In genomic region chr11:17639781-17640180, GRCh38 we compare ENCODE assay signal across 27 cellular contexts.
"Had no signal": no experiment of that assay in that cellular context is flagged by ENCODE, and none has a peak within 500 bp of the region (broad histone marks: within the 10 kb centered on the region; RNA-seq: fewer than 3 reads in every experiment).

No MANE protein-coding gene starts in this region.

- H3K36me3 ChIP-seq: esophagus squamous epithelium had no signal

- H3K27me3 ChIP-seq: body of pancreas had no signal

- H3K4me3 ChIP-seq: body of pancreas, esophagus squamous epithelium had no signal

- H3K27ac ChIP-seq: body of pancreas, esophagus squamous epithelium had no signal

- H3K9me3 ChIP-seq: body of pancreas, esophagus squamous epithelium had no signal

- ATAC-seq: activated CD4-positive, alpha-beta T cell treated with anti-CD3 and anti-CD28 coated beads for 36 hours; activated CD8-positive, alpha-beta T cell treated with anti-CD3 and anti-CD28 coated beads for 36 hours; activated T-cell treated with anti-CD3 and anti-CD28 coated beads, Interleukin-2, amount 50 U/mL, for 4 hours; activated T-helper 17 cell treated with anti-CD3 and anti-CD28 coated beads, Interleukin-2, amount 50 U/mL, for 72 hours; body of pancreas; effector memory CD8-positive, alpha-beta T cell had no signal

- FAIRE-seq: colon, frontal cortex had no signal

- H3K4me1 ChIP-seq: body of pancreas, esophagus squamous epithelium had no signal

- DNase-seq: activated CD4-positive, alpha-beta T cell treated with anti-CD3 and anti-CD28 coated beads for 36 hours; activated CD4-positive, alpha-beta T cell treated with anti-CD3 and anti-CD28 coated beads, Interleukin-2, amount 50 U/mL, for 1 hour; activated CD4-positive, alpha-beta T cell treated with anti-CD3 and anti-CD28 coated beads, Interleukin-2, amount 50 U/mL, for 48 hours; activated CD4-positive, CD25-positive, alpha-beta regulatory T cell; activated CD4-positive, CD25-positive, alpha-beta regulatory T cell treated with anti-CD3 and anti-CD28 coated beads, Interleukin-2, amount 50 U/mL, for 72 hours; activated CD8-positive, alpha-beta memory T cell treated with anti-CD3 and anti-CD28 coated beads for 24 hours; activated CD8-positive, alpha-beta T cell treated with anti-CD3 and anti-CD28 coated beads for 36 hours; activated effector memory CD4-positive, alpha-beta T cell treated with Interleukin-2 at 50 U/mL for 16 hours; activated gamma-delta T cell treated with Interleukin-2 at 50 U/mL for 16 hours; activated naive CD4-positive, alpha-beta T cell treated with anti-CD3 and anti-CD28 coated beads, Interleukin-2, amount 50 U/mL, for 16 hours; activated naive CD4-positive, alpha-beta T cell treated with Interleukin-2 at 50 U/mL for 16 hours; activated T-cell treated with anti-CD3 and anti-CD28 coated beads, Interleukin-2, amount 50 U/mL, for 4 hours; amniotic stem cell; anterior cingulate cortex; body of pancreas; caudate nucleus; cortex of kidney; dermis blood vessel endothelial cell; effector CD4-positive, alpha-beta T cell; effector memory CD8-positive, alpha-beta T cell; erythroblast; esophagus squamous epithelium; head of caudate nucleus; T-helper 2 cell had no signal
